ENCODE assay signal across 9 cellular contexts in genomic region chr7:101172854-101173751, GRCh38. TPM values are rescaled to one million over a fixed set of nuclear protein-coding genes. Genes with fewer than 3 reads are reported as not detected.
DNase-seq lines count a peak whose midpoint lies in the region; ATAC-seq and TF ChIP-seq lines count a peak whose summit lies in the region.
"Had no signal": no experiment of that assay in that cellular context is flagged by ENCODE, and none has a peak within 500 bp of the region (broad histone marks: within the 10 kb centered on the region; RNA-seq: fewer than 3 reads in every experiment).

No MANE protein-coding gene starts in this region.

- no peaks in the 10 kb centered on the region for H3K36me3 ChIP-seq in mucosa of descending colon (ENCODE audit: low read depth)

- no peaks in the 10 kb centered on the region for H3K9me3 ChIP-seq in mucosa of descending colon

- no peak for TF ChIP-seq CTCF in mucosa of descending colon (IDR thresholded peaks at IDR 0.05)
- no peak for TF ChIP-seq CTCF in GM20000 (IDR thresholded peaks at IDR 0.05; ENCODE audit: extremely low read depth, missing control alignments)

- peaks cover 28% of the 10 kb centered on the region for H3K4me1 ChIP-seq in mucosa of descending colon (ENCODE audit: low read depth)

- intact Hi-C loops in mucosa of descending colon (cut with DNase I, micrococcal nuclease): no loop called here

- ATAC-seq in mucosa of descending colon: peak; percentile 45

- H3K4me3 ChIP-seq in mucosa of descending colon: no peak overlapping the region

- peak; percentile 59 for DNase-seq in activated CD4-positive, alpha-beta T cell treated with anti-CD3 and anti-CD28 coated beads for 48 hours
- no peak for DNase-seq in activated CD4-positive, alpha-beta T cell treated with anti-CD3 and anti-CD28 coated beads, Interleukin-2, amount 50 U/mL, for 1 hour
- DNase-seq in NCI-H460 (ENCODE audit: extremely low read depth, low read depth) (peak; percentile 71), dedifferentiated amniotic fluid mesenchymal stem cell (ENCODE audit: extremely low spot score) (peak; percentile 73), mucosa of descending colon (peak; percentile 68 to 71 (median 68)), GM20000 (ENCODE audit: low spot score) (no peak), NCI-H1930 (lab: John Stamatoyannopoulos, UW) (no peak), OCI-M2 (lab: John Stamatoyannopoulos, UW; ENCODE audit: unreplicated experiment) (no peak)

RNA-seq across cellular contexts. Expression of gene NAT16, which starts 7.0 kb away (rescaled TPM):
- 0.09 TPM in 1 of 2 replicates, not detected in the other for total RNA-seq in NCI-H460 (2014; rRNA removed; shearing (Covaris generic))
- polyA plus RNA-seq in NCI-H460 (2014; cell fraction: nucleus; rRNA removed): 0.02 TPM in 1 of 2 replicates, not detected in the other
- not detected for total RNA-seq in mucosa of descending colon
- total RNA-seq: activated CD8-positive, alpha-beta memory T cell treated with anti-CD3 and anti-CD28 coated beads for 36 hours had no signal

RNA-seq across cellular contexts. Expression of gene VGF, which starts 7.7 kb away (rescaled TPM):
- total RNA-seq in NCI-H460 (2014; rRNA removed; shearing (Covaris generic)): 11.6 and 15.4 TPM in 2 replicates
- polyA plus RNA-seq in NCI-H460 (2014; cell fraction: nucleus; rRNA removed): 5.5 and 6.0 TPM in 2 replicates
- total RNA-seq in mucosa of descending colon: under 1 TPM; 0.38 to 0.84 (median 0.46) TPM

RNA-seq across cellular contexts. Expression of gene AP1S1, which starts 18.8 kb away (rescaled TPM):
- 125 and 143 TPM in 2 replicates for total RNA-seq in NCI-H460 (2014; rRNA removed; shearing (Covaris generic))
- polyA plus RNA-seq in NCI-H460 (2014; cell fraction: nucleus; rRNA removed): 181 and 250 TPM in 2 replicates
- 10 to 100 TPM; 32.3 to 83.6 (median 63.9) TPM for total RNA-seq in mucosa of descending colon

RNA-seq across cellular contexts. Expression of gene MOGAT3, which starts 27.7 kb away (rescaled TPM):
- total RNA-seq in NCI-H460 (2014; rRNA removed; shearing (Covaris generic)): not detected in 2 replicates
- not detected in 2 replicates for polyA plus RNA-seq in NCI-H460 (2014; cell fraction: nucleus; rRNA removed)
- 10 to 100 TPM; 27.9 to 66.2 (median 58.3) TPM for total RNA-seq in mucosa of descending colon
- total RNA-seq: activated CD8-positive, alpha-beta memory T cell treated with anti-CD3 and anti-CD28 coated beads for 36 hours had no signal

RNA-seq across cellular contexts. Expression of gene PLOD3, which starts 44.3 kb away (rescaled TPM):
- total RNA-seq in NCI-H460 (2014; rRNA removed; shearing (Covaris generic)): 125 and 130 TPM in 2 replicates
- polyA plus RNA-seq in NCI-H460 (2014; cell fraction: nucleus; rRNA removed): 145 and 157 TPM in 2 replicates
- total RNA-seq in mucosa of descending colon: 10 to 100 TPM; 72.9 to 91.8 (median 87.2) TPM

Comparison
In these comparisons a context has a peak if more than half of its experiments do, and no peak if none do; other contexts are left out.
1. DNase-seq: peak in activated CD4-positive, alpha-beta T cell treated with anti-CD3 and anti-CD28 coated beads for 48 hours (single experiment), NCI-H460 (single experiment), dedifferentiated amniotic fluid mesenchymal stem cell (single experiment) and mucosa of descending colon (3 of 3); none in activated CD4-positive, alpha-beta T cell treated with anti-CD3 and anti-CD28 coated beads, Interleukin-2, amount 50 U/mL, for 1 hour (single experiment), GM20000 (single experiment), NCI-H1930 (0 of 2) and OCI-M2 (single experiment).